In the genomic region with DNA sequence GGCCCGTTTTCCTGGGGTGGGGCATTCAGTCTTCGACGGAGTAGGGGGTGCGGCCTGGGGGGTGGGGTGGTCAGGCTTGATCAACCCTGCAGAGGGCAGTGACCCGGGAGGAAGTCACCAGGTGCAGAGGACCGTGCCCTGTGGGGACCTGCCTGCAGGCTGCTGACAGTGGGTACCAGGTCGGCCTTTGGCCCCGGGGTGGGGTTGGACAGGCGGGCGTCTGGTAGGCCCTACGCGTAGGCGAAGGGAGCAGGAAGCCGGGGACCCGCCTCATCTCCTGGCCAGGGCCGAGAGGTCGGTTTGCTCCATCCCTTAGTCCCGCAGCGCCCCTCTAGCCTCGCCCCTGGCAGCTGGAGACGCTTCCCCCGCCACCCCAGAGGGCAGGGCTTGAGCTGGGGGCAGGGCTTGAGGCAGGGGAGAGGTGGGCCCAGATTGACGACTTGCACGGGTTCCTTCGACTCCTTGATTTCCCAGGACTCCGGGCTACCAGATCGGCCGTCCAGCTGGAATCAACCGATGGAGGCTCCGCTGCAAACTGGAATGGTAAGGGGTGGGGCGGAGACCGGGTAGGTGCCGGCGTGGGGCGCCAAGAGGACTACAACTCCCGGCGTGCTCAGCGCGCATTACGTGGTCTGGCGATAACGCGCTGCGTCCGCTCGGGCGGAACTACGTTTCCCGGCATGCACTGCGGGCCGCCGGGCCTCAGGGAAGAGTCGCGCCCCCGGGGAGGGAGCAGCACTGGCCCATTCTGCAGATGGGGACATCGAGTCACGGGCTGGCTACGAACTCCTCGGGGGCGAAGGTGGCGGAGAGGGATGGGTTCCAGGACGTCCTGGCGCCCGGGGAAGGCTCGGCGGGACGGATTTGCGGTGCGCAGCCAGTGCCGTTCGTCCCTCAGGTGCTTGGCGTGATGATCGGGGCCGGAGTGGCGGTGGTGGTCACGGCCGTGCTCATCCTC, we compare ENCODE assay signal across 8 cellular contexts. TPM values are rescaled to one million over a fixed set of nuclear protein-coding genes. Genes with fewer than 3 reads are reported as not detected.
DNase-seq lines count a peak whose midpoint lies in the region; ATAC-seq and FAIRE-seq lines count a peak whose summit lies in the region.

TSS of gene PNPLA6 (plus strand) at position 683 of the 958 bp plus-strand sequence. CDS start at position 755, 72 bp downstream.

- H3K4me3 ChIP-seq in endocrine pancreas (ENCODE audit: control insufficient read depth, insufficient read depth, low read length) = peak within 1 kb of the TSS; percentile 58

- DNase-seq in COLO668 (lab: John Stamatoyannopoulos, UW; ENCODE audit: unreplicated experiment) = peak; percentile 94
- peak; percentile 96 for DNase-seq in HTR-8/SVneo (ENCODE audit: insufficient read length, low spot score)
- DNase-seq in NOMO-1 treated with DMSO at 0.1 percent for 48 hours (lab: John Stamatoyannopoulos, UW; ENCODE audit: unreplicated experiment) = peak; percentile 88
- peak; percentile 84 to 90 (median 87) for DNase-seq in activated CD8-positive, alpha-beta memory T cell treated with anti-CD3 and anti-CD28 coated beads for 48 hours (ENCODE audit: low read depth in 2 of 3, low spot score in 2 of 3)
- peak; percentile 98 for DNase-seq in mesenteric fat pad (ENCODE audit: low spot score)
- peak; percentile 86 for DNase-seq in stimulated activated CD8-positive, alpha-beta memory T cell treated with anti-CD3 and anti-CD28 coated beads, Interleukin-15, amount 100 ng/mL, for 1 hour (ENCODE audit: low read depth)

- no peaks in the 10 kb centered on the region for H3K27me3 ChIP-seq in endocrine pancreas (ENCODE audit: control insufficient read depth, insufficient read depth, low read length)

- H3K36me3 ChIP-seq in endocrine pancreas (ENCODE audit: control insufficient read depth, insufficient read depth, low read length) = no peaks in the 10 kb centered on the region

- H3K4me1 ChIP-seq in endocrine pancreas (ENCODE audit: control insufficient read depth, insufficient read depth, low read length) = no peaks in the 10 kb centered on the region

- peak; percentile 99 for FAIRE-seq in HTR-8/SVneo (lab: Jason Lieb, UNC)

- H3K9me3 ChIP-seq in endocrine pancreas (ENCODE audit: control insufficient read depth, low read length) = no peaks in the 10 kb centered on the region

- H3K9ac ChIP-seq in endocrine pancreas (ENCODE audit: control insufficient read depth, insufficient read depth, low read length) = peak within 1 kb of the TSS; percentile 82

- peak; percentile 47 for ATAC-seq in GM21360 (IDR thresholded peaks at IDR 0.05; ENCODE audit: unreplicated experiment)

RNA-seq across cellular contexts. Expression of gene PNPLA6, which starts in this region (rescaled TPM):
- total RNA-seq in mesenteric fat pad = 84.8 TPM

Comparison
In these comparisons a context has a peak if more than half of its experiments do, and no peak if none do; other contexts are left out.
1. Peak in every context shown above with its lines: DNase-seq, ATAC-seq and H3K4me3 ChIP-seq.